In genomic region chr1:53331446-53332187, GRCh38 we compare ENCODE assay signal across 18 cellular contexts. TPM values are rescaled to one million over a fixed set of nuclear protein-coding genes. Genes with fewer than 3 reads are reported as not detected.
DNase-seq lines count a peak whose midpoint lies in the region; ATAC-seq, FAIRE-seq and TF ChIP-seq lines count a peak whose summit lies in the region.
"Had no signal": no experiment of that assay in that cellular context is flagged by ENCODE, and none has a peak within 500 bp of the region (broad histone marks: within the 10 kb centered on the region; RNA-seq: fewer than 3 reads in every experiment).

No MANE protein-coding gene starts in this region.

- ATAC-seq in T-helper 17 cell (no peak), left lung (no peak)
- ATAC-seq: left colon; natural killer cell treated with Interleukin-12 subunit alpha and Interleukin-12 subunit beta and Interleukin-15 and Interleukin-18, amount 100 ng/mL, for 72 hours had no signal

- H3K4me3 ChIP-seq in left lung (no peak overlapping the region), suprapubic skin (no peak overlapping the region)

- no peak for FAIRE-seq in D721Med (lab: Jason Lieb, UNC)

- intact Hi-C loops in activated naive CD4-positive, alpha-beta T cell treated with anti-CD3 and anti-CD28 coated beads for 36 hours (cut with micrococcal nuclease) = no loop called here
- intact Hi-C loops in left lung (cut with DNase I) = no loop called here

- no peaks in the 10 kb centered on the region for H3K9me3 Mint-ChIP-seq in activated naive CD4-positive, alpha-beta T cell treated with anti-CD3 and anti-CD28 coated beads for 36 hours
- H3K9me3 Mint-ChIP-seq: activated T-helper 2 cell treated with anti-CD3 and anti-CD28 coated beads, Interferon-gamma antibody, Interleukin-2, Interleukin-4, amounts not matched to agents 10 μg/mL and 5 μg/mL and 100 μg/mL, durations not matched to agents 14 hours and 24 hours and 36 hours; dendritic cell treated with granulocyte-macrophage colony-stimulating factor and Interleukin-4, amounts not matched to agents 40 ng/mL and 50 ng/mL, for 4 days; IgD-negative memory B cell; natural killer cell treated with Interleukin-12 subunit alpha and Interleukin-12 subunit beta and Interleukin-15 and Interleukin-18, amount 100 ng/mL, for 72 hours; T-helper 1 cell treated with Interleukin-12 subunit alpha and Interleukin-12 subunit beta and Interleukin-4 antibody, amounts not matched to agents 30 μg/mL and 1 μg/mL, for 36 hours had no signal

- H3K9me3 ChIP-seq in T-helper 17 cell (ENCODE audit: control insufficient read depth, low read length, poor library complexity, severe bottlenecking) (no peaks in the 10 kb centered on the region), left lung (no peaks in the 10 kb centered on the region), suprapubic skin (no peaks in the 10 kb centered on the region)

- H3K27ac ChIP-seq in left lung = no peak overlapping the region
- H3K27ac ChIP-seq in suprapubic skin = no peak overlapping the region

- WGBS in suprapubic skin = 94% methylated on average over 7 of the region's 7 CpGs

- CTCF ChIA-PET in activated naive CD4-positive, alpha-beta T cell treated with anti-CD3 and anti-CD28 coated beads for 36 hours (lab: Charles Lee) = interaction anchor here (1.0 to 1.1 kb wide), 2 partner anchors 53 to 62 kb away, joined by 3 to 4 read pairs; no protein-coding TSS in a partner anchor

- H3K4me1 ChIP-seq in left lung (peaks cover 6 to 16% of the 10 kb centered on the region in 2 donors), suprapubic skin (peaks cover 10% of the 10 kb centered on the region)

- H3K36me3 Mint-ChIP-seq in activated naive CD4-positive, alpha-beta T cell treated with anti-CD3 and anti-CD28 coated beads for 36 hours (ENCODE audit: low read depth) = peaks cover 4% of the 10 kb centered on the region
- no peaks in the 10 kb centered on the region for H3K36me3 Mint-ChIP-seq in T-helper 17 cell (ENCODE audit: low read depth)
- H3K36me3 Mint-ChIP-seq: IgD-negative memory B cell; natural killer cell treated with Interleukin-12 subunit alpha and Interleukin-12 subunit beta and Interleukin-15 and Interleukin-18, amount 100 ng/mL, for 72 hours had no signal

- peak overlapping the region; percentile 30 for H3K27ac Mint-ChIP-seq in activated naive CD4-positive, alpha-beta T cell treated with anti-CD3 and anti-CD28 coated beads for 36 hours
- H3K27ac Mint-ChIP-seq in T-helper 17 cell = peak overlapping the region; percentile 84
- H3K27ac Mint-ChIP-seq: activated T-helper 2 cell treated with anti-CD3 and anti-CD28 coated beads, Interferon-gamma antibody, Interleukin-2, Interleukin-4, amounts not matched to agents 10 μg/mL and 5 μg/mL and 100 μg/mL, durations not matched to agents 14 hours and 24 hours and 36 hours; T-helper 1 cell treated with Interleukin-12 subunit alpha and Interleukin-12 subunit beta and Interleukin-4 antibody, amounts not matched to agents 30 μg/mL and 1 μg/mL, for 36 hours had no signal

- no peak for TF ChIP-seq CTCF in left lung (IDR thresholded peaks at IDR 0.05)
- no peak for TF ChIP-seq CTCF in suprapubic skin (IDR thresholded peaks at IDR 0.05)
- TF ChIP-seq CTCF in D721Med (IDR thresholded peaks at IDR 0.05; ENCODE audit: insufficient read depth, missing control alignments) = no peak

- DNase-seq in activated naive CD4-positive, alpha-beta T cell treated with anti-CD3 and anti-CD28 coated beads for 36 hours = no peak
- no peak for DNase-seq in activated naive CD4-positive, alpha-beta T cell treated with Interleukin-2 at 50 U/mL for 16 hours
- DNase-seq in T-helper 17 cell (no peak), left lung (peak; percentile 22 to 31), suprapubic skin (ENCODE audit: low spot score in 2 of 2) (peak; percentile 48 to 50), Ammon's horn (ENCODE audit: low spot score) (no peak), D721Med (ENCODE audit: insufficient read length, low spot score) (no peak), OCI-M2 (lab: John Stamatoyannopoulos, UW; ENCODE audit: unreplicated experiment) (no peak)
- DNase-seq: activated CD4-positive, alpha-beta T cell treated with anti-CD3 and anti-CD28 coated beads, Interleukin-2, amount 50 U/mL, for 4 hours; CD4-positive, alpha-beta memory T cell; midbrain; NCI-H2107 had no signal

- no peak for TF ChIP-seq EP300 in suprapubic skin (IDR thresholded peaks at IDR 0.05)

- H3K4me3 Mint-ChIP-seq in activated naive CD4-positive, alpha-beta T cell treated with anti-CD3 and anti-CD28 coated beads for 36 hours = no peak overlapping the region
- no peak overlapping the region for H3K4me3 Mint-ChIP-seq in T-helper 17 cell
- H3K4me3 Mint-ChIP-seq: dendritic cell treated with granulocyte-macrophage colony-stimulating factor and Interleukin-4, amounts not matched to agents 40 ng/mL and 50 ng/mL, for 4 days; natural killer cell treated with Interleukin-12 subunit alpha and Interleukin-12 subunit beta and Interleukin-15 and Interleukin-18, amount 100 ng/mL, for 72 hours; T-helper 1 cell treated with Interleukin-12 subunit alpha and Interleukin-12 subunit beta and Interleukin-4 antibody, amounts not matched to agents 30 μg/mL and 1 μg/mL, for 36 hours had no signal

- no peaks in the 10 kb centered on the region for H3K27me3 Mint-ChIP-seq in activated naive CD4-positive, alpha-beta T cell treated with anti-CD3 and anti-CD28 coated beads for 36 hours (ENCODE audit: low read depth)
- no peaks in the 10 kb centered on the region for H3K27me3 Mint-ChIP-seq in T-helper 17 cell
- H3K27me3 Mint-ChIP-seq: CD4-positive, alpha-beta memory T cell; dendritic cell treated with granulocyte-macrophage colony-stimulating factor and Interleukin-4, amounts not matched to agents 40 ng/mL and 50 ng/mL, for 4 days; IgD-negative memory B cell; natural killer cell treated with Interleukin-12 subunit alpha and Interleukin-12 subunit beta and Interleukin-15 and Interleukin-18, amount 100 ng/mL, for 72 hours had no signal

- no peak for TF ChIP-seq POLR2A in suprapubic skin (IDR thresholded peaks at IDR 0.05)

- H3K27me3 ChIP-seq in left lung (peaks cover 0 to 30% of the 10 kb centered on the region in 2 donors), suprapubic skin (no peaks in the 10 kb centered on the region)

- peaks cover 6% of the 10 kb centered on the region for H3K4me1 Mint-ChIP-seq in activated naive CD4-positive, alpha-beta T cell treated with anti-CD3 and anti-CD28 coated beads for 36 hours (ENCODE audit: low read depth)
- H3K4me1 Mint-ChIP-seq in T-helper 17 cell = peaks cover 36% of the 10 kb centered on the region

- H3K36me3 ChIP-seq in left lung = no peaks in the 10 kb centered on the region
- no peaks in the 10 kb centered on the region for H3K36me3 ChIP-seq in suprapubic skin

RNA-seq across cellular contexts. Expression of gene LRP8, which starts 3.7 kb away (rescaled TPM):
- 10 to 100 TPM; 27.7 to 32.9 TPM for total RNA-seq in activated naive CD4-positive, alpha-beta T cell treated with anti-CD3 and anti-CD28 coated beads for 36 hours
- total RNA-seq in T-helper 17 cell (10 to 100 TPM; 15.1 to 18.6 TPM), left lung (10 to 100 TPM in 1 of 2 donors, 1 to 10 TPM in 1; 7.6 to 36.6 TPM), suprapubic skin (10 to 100 TPM in 1 of 4 donors, 1 to 10 TPM in 3; 2.8 to 11.8 (median 4.1) TPM)

Comparison
In these comparisons a context has a peak if more than half of its experiments do, and no peak if none do; other contexts are left out.
1. DNase-seq: peak in left lung (2 of 2) and suprapubic skin (2 of 2); none in activated naive CD4-positive, alpha-beta T cell treated with anti-CD3 and anti-CD28 coated beads for 36 hours (single experiment), activated naive CD4-positive, alpha-beta T cell treated with Interleukin-2 at 50 U/mL for 16 hours (single experiment), T-helper 17 cell (0 of 3), Ammon's horn (single experiment), D721Med (single experiment) and OCI-M2 (single experiment).